8 cellular contexts compared by ENCODE assay signal in the genomic region with DNA sequence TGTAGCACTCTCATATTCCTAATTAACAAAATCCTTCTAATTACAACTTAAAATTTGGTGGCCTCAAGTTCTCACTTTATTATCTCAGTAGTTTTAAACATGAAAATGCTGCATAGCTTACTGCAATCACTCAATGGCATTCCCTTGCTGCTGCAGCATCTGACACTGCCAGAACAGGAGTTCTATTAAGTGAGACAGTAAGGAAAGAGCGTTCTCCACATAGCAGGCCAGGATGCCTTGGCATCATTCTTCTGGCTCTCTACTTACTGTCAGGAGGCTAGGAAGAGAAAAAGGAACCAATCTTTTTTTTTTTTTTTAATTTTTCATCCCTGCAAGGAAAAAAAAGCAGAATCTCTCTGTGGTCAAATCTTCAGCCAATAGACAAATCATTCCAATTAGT. TPM values are rescaled to one million over a fixed set of nuclear protein-coding genes. Genes with fewer than 3 reads are reported as not detected.
DNase-seq lines count a peak whose midpoint lies in the region; TF ChIP-seq lines count a peak whose summit lies in the region.

No MANE protein-coding gene starts in this region.

- no peak overlapping the region for H4K8ac ChIP-seq in trophoblast cell (ENCODE audit: low read depth, low read length)

- H2AFZ ChIP-seq in OCI-LY1 (ENCODE audit: low read length) (no peak overlapping the region), trophoblast cell (ENCODE audit: insufficient read depth, low read length, poor library complexity) (no peak overlapping the region)

- H3K79me1 ChIP-seq in trophoblast cell (ENCODE audit: low read length): peaks cover 12% of the 10 kb centered on the region

- no peaks in the 10 kb centered on the region for H3K9me2 ChIP-seq in OCI-LY1 (ENCODE audit: low read depth, low read length)

- no peak overlapping the region for H2BK5ac ChIP-seq in trophoblast cell (ENCODE audit: low read depth, low read length, poor library complexity)

- H3K4me1 ChIP-seq in OCI-LY1 (ENCODE audit: insufficient read depth, low read length, severe bottlenecking) (peaks cover 65% of the 10 kb centered on the region), endodermal cell (ENCODE audit: control insufficient read depth, insufficient read depth, low read length) (no peaks in the 10 kb centered on the region), trophoblast cell (ENCODE audit: control insufficient read depth in 1 of 2, insufficient read depth in 2 of 2, low read length in 2 of 2) (no peaks in the 10 kb centered on the region)

- H3K9me3 Mint-ChIP-seq in Calu3 (ENCODE audit: low read depth, unreplicated experiment): no peaks in the 10 kb centered on the region
- H3K9me3 Mint-ChIP-seq in endodermal cell: no peaks in the 10 kb centered on the region

- H3K27me3 ChIP-seq in OCI-LY1 (ENCODE audit: insufficient read depth, low read length): no peaks in the 10 kb centered on the region
- H3K27me3 ChIP-seq in endodermal cell (ENCODE audit: control insufficient read depth, insufficient read depth, low read length, poor library complexity, severe bottlenecking): no peaks in the 10 kb centered on the region
- no peaks in the 10 kb centered on the region for H3K27me3 ChIP-seq in trophoblast cell (ENCODE audit: insufficient read depth, low read length)

- H2AK5ac ChIP-seq in trophoblast cell (ENCODE audit: low read length): no peak overlapping the region

- H3K27me3 Mint-ChIP-seq in Calu3 (ENCODE audit: unreplicated experiment) (no peaks in the 10 kb centered on the region), endodermal cell (ENCODE audit: insufficient read depth) (no peaks in the 10 kb centered on the region)

- BruUV-seq in Calu3 (replicated peaks; lab: Mats Ljungman, UMichigan): no TSS peak

- H3K27ac Mint-ChIP-seq in Calu3 (ENCODE audit: unreplicated experiment) (peak overlapping the region; percentile 50), endodermal cell (peak overlapping the region; percentile 14)

- no peak overlapping the region for H2BK120ac ChIP-seq in trophoblast cell (ENCODE audit: insufficient read depth, low read length, poor library complexity)

- H3K4me3 Mint-ChIP-seq in Calu3 (ENCODE audit: low read depth, unreplicated experiment) (peak overlapping the region; percentile 100), endodermal cell (peak overlapping the region; percentile 98)

- no peak overlapping the region for H3K23ac ChIP-seq in trophoblast cell (ENCODE audit: low read length)

- H3K4me3 ChIP-seq in OCI-LY1 (ENCODE audit: low read depth, low read length, poor library complexity, severe bottlenecking) (peak overlapping the region; percentile 81), endodermal cell (ENCODE audit: low read length) (peak overlapping the region; percentile 93), trophoblast cell (ENCODE audit: low read depth, low read length) (no peak overlapping the region)

- H3K9me3 ChIP-seq in OCI-LY1 (ENCODE audit: low read length) (no peaks in the 10 kb centered on the region), endodermal cell (ENCODE audit: control insufficient read depth, low read length) (no peaks in the 10 kb centered on the region), trophoblast cell (ENCODE audit: insufficient read depth, low read depth, low read length) (no peaks in the 10 kb centered on the region)

- H3K18ac ChIP-seq in trophoblast cell (ENCODE audit: low read length): no peak overlapping the region

- CTCF ChIA-PET in Calu3 (lab: Charles Lee): interaction anchor here (0.7 to 1.7 kb wide), 2 partner anchors 54 to 65 kb away, joined by 4 to 9 read pairs; no protein-coding TSS in a partner anchor

- H4K91ac ChIP-seq in trophoblast cell (ENCODE audit: low read depth, low read length): no peak overlapping the region

- H3K79me2 ChIP-seq in OCI-LY1 (ENCODE audit: insufficient read depth, low read length): peaks cover 94% of the 10 kb centered on the region
- peaks cover 35% of the 10 kb centered on the region for H3K79me2 ChIP-seq in trophoblast cell (ENCODE audit: control insufficient read depth, insufficient read depth, low read length, poor library complexity)

- intact Hi-C loops in Calu3 (cut with micrococcal nuclease; ENCODE audit: unreplicated experiment): loop anchor here (5.0 kb wide), 1 partner anchor 128 kb away; no protein-coding TSS in a partner anchor

- H2BK12ac ChIP-seq in trophoblast cell (ENCODE audit: low read length): no peak overlapping the region

- TF ChIP-seq CTCF in Calu3 (IDR thresholded peaks at IDR 0.05; ENCODE audit: unreplicated experiment) (no peak), OCI-LY1 (IDR thresholded peaks at IDR 0.05; ENCODE audit: low read length) (no peak), endodermal cell (conservative IDR thresholded peaks at IDR 0.05) (no peak)

- no peak overlapping the region for H4K12ac ChIP-seq in trophoblast cell (ENCODE audit: low read depth, low read length)

- peak overlapping the region; percentile 99 for H3K4ac ChIP-seq in trophoblast cell (ENCODE audit: low read depth, low read length)

- H3K36me3 ChIP-seq in OCI-LY1 (ENCODE audit: insufficient read depth, low read length): peaks cover 85% of the 10 kb centered on the region
- peaks cover 50% of the 10 kb centered on the region for H3K36me3 ChIP-seq in endodermal cell (ENCODE audit: control insufficient read depth, insufficient read depth, low read length)
- H3K36me3 ChIP-seq in trophoblast cell (ENCODE audit: control insufficient read depth in 1 of 2, insufficient read depth in 2 of 2, low read length in 2 of 2): peaks cover 9 to 16% of the 10 kb centered on the region in 2 experiments

- H3K4me1 Mint-ChIP-seq in Calu3 (ENCODE audit: low read depth, unreplicated experiment) (peaks cover 46% of the 10 kb centered on the region), endodermal cell (peaks cover 21% of the 10 kb centered on the region)

- H3K4me2 ChIP-seq in OCI-LY1 (ENCODE audit: low read length) (peak overlapping the region; percentile 74), trophoblast cell (ENCODE audit: low read length) (no peak overlapping the region)

- peaks cover 31% of the 10 kb centered on the region for H4K20me1 ChIP-seq in OCI-LY1 (ENCODE audit: insufficient read depth, low read length)

- H3K9ac ChIP-seq in OCI-LY1 (ENCODE audit: low read length) (peak overlapping the region; percentile 99), endodermal cell (ENCODE audit: extremely low read depth, low read length, poor library complexity, severe bottlenecking) (no peak overlapping the region), trophoblast cell (ENCODE audit: low read length) (no peak overlapping the region)

- H3K14ac ChIP-seq in trophoblast cell (ENCODE audit: low read length): no peak overlapping the region

- H3K36me3 Mint-ChIP-seq in Calu3 (ENCODE audit: insufficient read depth, unreplicated experiment) (peaks cover 86% of the 10 kb centered on the region), endodermal cell (ENCODE audit: low read depth) (peaks cover 40% of the 10 kb centered on the region)

- no peak for DNase-seq in Calu3
- DNase-seq in endodermal cell: no peak
- no peak for DNase-seq in trophoblast cell
- no peak for DNase-seq in NCI-H748 (lab: John Stamatoyannopoulos, UW; ENCODE audit: unreplicated experiment)
- DNase-seq in ecto neural progenitor cell (ENCODE audit: low spot score): no peak
- DNase-seq in amniotic stem cell (lab: John Stamatoyannopoulos, UW): no peak
- DNase-seq in A172 (ENCODE audit: low spot score): no peak

- 100% methylated on average over 1 of the region's 1 CpG for WGBS in endodermal cell (ENCODE audit: insufficient coverage in 1 of 2, insufficient read length in 1 of 2), 2 experiments
- WGBS in trophoblast cell (ENCODE audit: extremely low coverage, insufficient coverage, insufficient read length): no CpG with 5 or more reads among the region's 1 CpG

- no peak overlapping the region for H3K27ac ChIP-seq in OCI-LY1 (ENCODE audit: low read depth, low read length, poor library complexity, severe bottlenecking)
- no peak overlapping the region for H3K27ac ChIP-seq in endodermal cell (ENCODE audit: low read depth, low read length)
- H3K27ac ChIP-seq in trophoblast cell (ENCODE audit: low read depth, low read length): no peak overlapping the region

- H3F3A ChIP-seq in OCI-LY1 (ENCODE audit: insufficient read depth, low read length): 0 out of 2 replicates have a peak, but pooled peaks cover 4% of the 10 kb centered on the region

RNA-seq across cellular contexts. Expression of gene CNBP, which starts 3.2 kb away (rescaled TPM):
- 331 and 355 TPM in 2 replicates for total RNA-seq in Calu3 (2022)
- 100 to 1,000 TPM; 284 to 343 TPM for total RNA-seq in endodermal cell
- polyA plus RNA-seq in endodermal cell (2013, experiment 1 of 2): 344 TPM
- 320 TPM for polyA plus RNA-seq in endodermal cell (2013, experiment 2 of 2)
- 220 and 228 TPM in 2 replicates for polyA plus RNA-seq in trophoblast cell (2013)
- 543 and 605 TPM in 2 replicates for total RNA-seq in A172 (2014; rRNA removed; shearing (Covaris generic))

RNA-seq across cellular contexts. Expression of gene ISY1, which starts 19.6 kb away (rescaled TPM):
- 63.8 and 77.0 TPM in 2 replicates for total RNA-seq in Calu3 (2022)
- 10 to 100 TPM; 28.9 to 32.9 TPM for total RNA-seq in endodermal cell
- 24.1 TPM for polyA plus RNA-seq in endodermal cell (2013, experiment 1 of 2)
- polyA plus RNA-seq in endodermal cell (2013, experiment 2 of 2): 19.7 TPM
- 19.1 and 19.8 TPM in 2 replicates for polyA plus RNA-seq in trophoblast cell (2013)
- total RNA-seq in A172 (2014; rRNA removed; shearing (Covaris generic)): 98.6 and 120 TPM in 2 replicates

RNA-seq across cellular contexts. Expression of gene RAB43, which starts 58.9 kb away (rescaled TPM):
- total RNA-seq in Calu3 (2022) (21.2 and 27.4 TPM in 2 replicates), endodermal cell (10 to 100 TPM; 34.5 to 38.1 TPM)
- 7.3 TPM for polyA plus RNA-seq in endodermal cell (2013, experiment 1 of 2)
- 5.5 TPM for polyA plus RNA-seq in endodermal cell (2013, experiment 2 of 2)
- polyA plus RNA-seq in trophoblast cell (2013): 8.8 and 9.7 TPM in 2 replicates
- total RNA-seq in A172 (2014; rRNA removed; shearing (Covaris generic)): 19.8 and 25.3 TPM in 2 replicates
